Comparison of ENCODE assay signal across 21 cellular contexts in genomic region chr10:728603-729002, GRCh38. TPM values are rescaled to one million over a fixed set of nuclear protein-coding genes. Genes with fewer than 3 reads are reported as not detected.
A peak's percentile ranks its signal among the peaks of the same experiment; 100 is the strongest.
DNase-seq lines count a peak whose midpoint lies in the region; ATAC-seq, FAIRE-seq and TF ChIP-seq lines count a peak whose summit lies in the region.
"Had no signal": no experiment of that assay in that cellular context is flagged by ENCODE, and none has a peak within 500 bp of the region (broad histone marks: within the 10 kb centered on the region; RNA-seq: fewer than 3 reads in every experiment).

No MANE protein-coding gene starts in this region.

- H4K20me1 ChIP-seq in Karpas-422 (ENCODE audit: insufficient read depth, low read depth, low read length), result no peaks in the 10 kb centered on the region

- H3K4me1 Mint-ChIP-seq in stimulated activated memory B cell treated with anti-CD40 and anti-IgM and Interleukin-4, amounts not matched to agents 10 μg/mL and 1 μg/mL and 100 μg/mL, for 72 hours, result no peaks in the 10 kb centered on the region

- H3K27ac ChIP-seq in kidney (ENCODE audit: low read depth in 2 of 2, low read length in 2 of 2) (no peak overlapping the region), Karpas-422 (ENCODE audit: low read length) (no peak overlapping the region)
- H3K27ac ChIP-seq: 22Rv1, A549, C4-2B had no signal

- H3K27me3 Mint-ChIP-seq in stimulated activated memory B cell treated with anti-CD40 and anti-IgM and Interleukin-4, amounts not matched to agents 10 μg/mL and 1 μg/mL and 100 μg/mL, for 72 hours, result no peaks in the 10 kb centered on the region

- H3K9me3 Mint-ChIP-seq in stimulated activated memory B cell treated with anti-CD40 and anti-IgM and Interleukin-4, amounts not matched to agents 10 μg/mL and 1 μg/mL and 100 μg/mL, for 72 hours, result peaks cover 6% of the 10 kb centered on the region
- H3K9me3 Mint-ChIP-seq: CD4-positive, alpha-beta T cell had no signal

- no peak overlapping the region for H3K9ac ChIP-seq in kidney (ENCODE audit: low read length in 2 of 2)
- H3K9ac ChIP-seq in Karpas-422 (ENCODE audit: low read length), result no peak overlapping the region

- H3K4me1 ChIP-seq in mucosa of descending colon (ENCODE audit: low read depth) (no peaks in the 10 kb centered on the region), kidney (ENCODE audit: control insufficient read depth in 1 of 2, insufficient read depth in 1 of 2, low read depth in 1 of 2, low read length in 2 of 2) (no peaks in the 10 kb centered on the region), Karpas-422 (ENCODE audit: low read length) (no peaks in the 10 kb centered on the region)
- H3K4me1 ChIP-seq: A549 had no signal

- no peak for TF ChIP-seq CTCF in mucosa of descending colon (IDR thresholded peaks at IDR 0.05)
- no peak for TF ChIP-seq CTCF in kidney (IDR thresholded peaks at IDR 0.05; ENCODE audit: borderline replicate concordance, extremely low read depth, insufficient read depth)

- no peaks in the 10 kb centered on the region for H3K36me3 ChIP-seq in mucosa of descending colon (ENCODE audit: low read depth)
- no peaks in the 10 kb centered on the region for H3K36me3 ChIP-seq in kidney (ENCODE audit: control insufficient read depth in 1 of 2, insufficient read depth in 2 of 2, low read length in 2 of 2)
- H3K36me3 ChIP-seq in Karpas-422 (ENCODE audit: insufficient read depth, low read length), result no peaks in the 10 kb centered on the region

- no peak overlapping the region for H3K27ac Mint-ChIP-seq in stimulated activated memory B cell treated with anti-CD40 and anti-IgM and Interleukin-4, amounts not matched to agents 10 μg/mL and 1 μg/mL and 100 μg/mL, for 72 hours
- H3K27ac Mint-ChIP-seq: CD4-positive, alpha-beta T cell; H9 had no signal

- no peak overlapping the region for H3K4me3 Mint-ChIP-seq in stimulated activated memory B cell treated with anti-CD40 and anti-IgM and Interleukin-4, amounts not matched to agents 10 μg/mL and 1 μg/mL and 100 μg/mL, for 72 hours
- H3K4me3 Mint-ChIP-seq: CD4-positive, alpha-beta T cell; H9 had no signal

- H3K36me3 Mint-ChIP-seq in stimulated activated memory B cell treated with anti-CD40 and anti-IgM and Interleukin-4, amounts not matched to agents 10 μg/mL and 1 μg/mL and 100 μg/mL, for 72 hours, result no peaks in the 10 kb centered on the region

- H2AFZ ChIP-seq in Karpas-422 (ENCODE audit: low read length), result no peak overlapping the region

- no peaks in the 10 kb centered on the region for H3K79me2 ChIP-seq in Karpas-422 (ENCODE audit: low read length)

- DNase-seq in DMS53 (lab: John Stamatoyannopoulos, UW) (peak; percentile 35), DMS53 treated with DMSO at 0.1 percent for 48 hours (lab: John Stamatoyannopoulos, UW; ENCODE audit: unreplicated experiment) (no peak), mucosa of descending colon (peak in 2 of 3 donors; percentile 36), kidney (no peak), SHP77 treated with DMSO at 0.1 percent for 48 hours (lab: John Stamatoyannopoulos, UW) (no peak), Karpas-422 (no peak)
- DNase-seq: AML-193; Caco-2; CD4-positive, alpha-beta T cell; DMS153; DND-41; EL; GOT3; H9; IMR-90 had no signal

- no peak for FAIRE-seq in kidney (lab: Jason Lieb, UNC)
- FAIRE-seq: A549, GM12878, HTR-8/SVneo had no signal

- H3K27me3 ChIP-seq in Karpas-422 (ENCODE audit: low read length), result no peaks in the 10 kb centered on the region

- H3K4me3 ChIP-seq in mucosa of descending colon, result no peak overlapping the region
- no peak overlapping the region for H3K4me3 ChIP-seq in kidney (ENCODE audit: low read length in 2 of 2)
- H3K4me3 ChIP-seq in Karpas-422 (ENCODE audit: low read length), result no peak overlapping the region
- H3K4me3 ChIP-seq: A549, GM12878 had no signal

- no peaks in the 10 kb centered on the region for H3K9me2 ChIP-seq in Karpas-422 (replicated peaks; ENCODE audit: insufficient read depth, low read length)

- intact Hi-C loops in mucosa of descending colon (cut with DNase I, micrococcal nuclease) (no loop called here), kidney (cut with DNase I) (no loop called here)

- H3K9me3 ChIP-seq in mucosa of descending colon (no peaks in the 10 kb centered on the region), kidney (ENCODE audit: control insufficient read depth in 1 of 2, low read length in 2 of 2) (no peaks in the 10 kb centered on the region), Karpas-422 (ENCODE audit: low read length) (no peaks in the 10 kb centered on the region)
- H3K9me3 ChIP-seq: A549, Caco-2 had no signal

- no peak overlapping the region for H3K4me2 ChIP-seq in Karpas-422 (ENCODE audit: low read depth, low read length, poor library complexity, severe bottlenecking)
- H3K4me2 ChIP-seq: A549 had no signal

- peak; percentile 68 for ATAC-seq in mucosa of descending colon
- peak; percentile 44 for ATAC-seq in stimulated activated memory B cell treated with anti-CD40 and anti-IgM and Interleukin-4, amounts not matched to agents 10 μg/mL and 1 μg/mL and 100 μg/mL, for 72 hours
- ATAC-seq: A549, GM12878 had no signal

RNA-seq across cellular contexts. Expression of gene DIP2C, which starts 39.1 kb away (rescaled TPM):
- total RNA-seq in mucosa of descending colon (10 to 100 TPM in 1 of 3 donors, 1 to 10 TPM in 2; 8.0 to 72.0 (median 8.5) TPM), kidney (22.6 TPM)
- 6.2 TPM for polyA plus RNA-seq in kidney (ENCODE audit: insufficient read depth, low read depth, low replicate concordance)
- 0.11 TPM in 1 of 2 replicates, not detected in the other for total RNA-seq in Karpas-422 (2014; rRNA removed; shearing (Covaris generic); ENCODE audit: low replicate concordance)

Comparison
In these comparisons a context has a peak if more than half of its experiments do, and no peak if none do; other contexts are left out.
1. DNase-seq: peak in DMS53 (single experiment) and mucosa of descending colon (2 of 3); none in DMS53 treated with DMSO at 0.1 percent for 48 hours (single experiment), kidney (single experiment), SHP77 treated with DMSO at 0.1 percent for 48 hours (single experiment) and Karpas-422 (single experiment).